Comparison of ENCODE assay signal across 8 cellular contexts in genomic region chr19:45075215-45076028, GRCh38. TPM values are rescaled to one million over a fixed set of nuclear protein-coding genes. Genes with fewer than 3 reads are reported as not detected.
DNase-seq lines count a peak whose midpoint lies in the region; ATAC-seq, FAIRE-seq and TF ChIP-seq lines count a peak whose summit lies in the region.

No MANE protein-coding gene starts in this region.

- peak; percentile 73 for DNase-seq in EH (ENCODE audit: low read depth)
- DNase-seq in Panc1 (ENCODE audit: low read depth, low spot score), result no peak
- DNase-seq in GM12878 (ENCODE audit: low read depth, low spot score), result peak; percentile 80
- DNase-seq in gastrocnemius medialis, result peak; percentile 43 to 60
- DNase-seq in superior temporal gyrus (ENCODE audit: extremely low spot score), result no peak

- CTCF ChIA-PET in Panc1 (lab: Charles Lee), result no interaction called here
- CTCF ChIA-PET in GM12878 (lab: Yijun Ruan, JAX), result interaction anchor here (0.8 to 2.4 kb wide), 12 partner anchors 15 to 1270 kb away, joined by 3 to 14 read pairs (median 4); partner anchors contain the start of genes BLOC1S3 and TRAPPC6A

- intact Hi-C loops in Panc1 (cut with micrococcal nuclease; ENCODE audit: unreplicated experiment), result no loop called here
- intact Hi-C loops in GM12878 (cut with micrococcal nuclease; ENCODE audit: unreplicated experiment), result loop anchor here (5.0 to 10.0 kb wide), 3 partner anchors 62 to 399 kb away; partner anchors contain the start of genes BLOC1S3 and TRAPPC6A
- intact Hi-C loops in gastrocnemius medialis (cut with DNase I; ENCODE audit: low total_unique reads), result no loop called here

- WGBS in GM12878 (ENCODE audit: insufficient coverage, insufficient replicate concordance, low lambda C conversion rate, missing lambda C conversion rate), result 3% methylated on average over 15 of the region's 26 CpGs

- H3K4me2 ChIP-seq in GM12878 (ENCODE audit: control insufficient read depth, insufficient read depth), result peak overlapping the region; percentile 92

- H3K4me3 ChIP-seq in Panc1 (ENCODE audit: low read depth in 2 of 2, low read length in 2 of 2) (peak overlapping the region; percentile 66 to 67), GM12878 (peak overlapping the region; percentile 100), iPS-11a (ENCODE audit: low read depth, low read length) (peak overlapping the region; percentile 79), gastrocnemius medialis (peak overlapping the region; percentile 50 to 63 (median 54))

- SMC1A ChIA-PET in GM12878 (lab: Charles Lee; ENCODE audit: uncharacterized antibody, unreplicated experiment), result interaction anchor here (1.0 to 2.0 kb wide), 6 partner anchors 16 to 103 kb away, joined by 3 to 7 read pairs (median 4); partner anchors contain the start of genes BLOC1S3 and TRAPPC6A

- BruUV-seq in Panc1 (replicated peaks; lab: Mats Ljungman, UMichigan), result no TSS peak
- BruUV-seq in GM12878 (replicated peaks; lab: Mats Ljungman, UMichigan), result no TSS peak

- ATAC-seq in GM19455 (IDR thresholded peaks at IDR 0.05; ENCODE audit: unreplicated experiment) (peak; percentile 41), HG03460 (IDR thresholded peaks at IDR 0.05; ENCODE audit: unreplicated experiment) (peak; percentile 68), Panc1 (peak; percentile 84), GM12878 (peak; percentile 83), gastrocnemius medialis (peak in 1 of 2 donors; percentile 13)

- H3K79me2 ChIP-seq in GM12878 (ENCODE audit: control insufficient read depth, insufficient read depth, low read length), result peaks cover 56% of the 10 kb centered on the region

- TF ChIP-seq EP300 in GM12878 (IDR thresholded peaks at IDR 0.05; ENCODE audit: borderline replicate concordance in 1 of 2, control insufficient read depth in 1 of 2, low read depth in 2 of 2, low read length in 2 of 2), result peak; percentile 79 to 89

- TF ChIP-seq POLR2A in GM12878 (IDR thresholded peaks at IDR 0.05; ENCODE audit: low read depth, low read length) (peak; percentile 65), gastrocnemius medialis (IDR thresholded peaks at IDR 0.05) (no peak)

- H3K36me3 ChIP-seq in Panc1 (ENCODE audit: control insufficient read depth, insufficient read depth, low read length), result peaks cover 4% of the 10 kb centered on the region; the same call in 1 of the 2 replicates
- peaks cover 7 to 17% of the 10 kb centered on the region in 2 experiments; a peak in 3 of 4 replicates for H3K36me3 ChIP-seq in GM12878 (ENCODE audit: control insufficient read depth in 2 of 2, insufficient read depth in 2 of 2, low read length in 1 of 2)
- H3K36me3 ChIP-seq in gastrocnemius medialis, result peaks cover 0 to 8% of the 10 kb centered on the region in 2 donors

- H4K20me1 ChIP-seq in GM12878 (ENCODE audit: control insufficient read depth, insufficient read depth), result no peaks in the 10 kb centered on the region; the same call in 1 of the 2 replicates

- in situ Hi-C loops in Panc1 (cut with HindIII; ENCODE audit: low pct_unique_long_range_greater_than_20kb, low sequenced_read_pairs) (no loop called here), GM12878 (cut with MboI) (no loop called here), gastrocnemius medialis (cut with MboI; ENCODE audit: low sequenced_read_pairs in 4 of 4) (no loop called here)

- TF ChIP-seq CTCF in Panc1 (IDR thresholded peaks at IDR 0.05) (no peak), GM12878 (IDR thresholded peaks at IDR 0.05 in 2 of 3, conservative IDR thresholded peaks at IDR 0.05 in 1 of 3; ENCODE audit: control insufficient read depth in 2 of 3, extremely low read depth in 1 of 3, insufficient read depth in 1 of 3, low read depth in 3 of 3, low read length in 3 of 3) (no peak), gastrocnemius medialis (IDR thresholded peaks at IDR 0.05 in 4 of 5, conservative IDR thresholded peaks at IDR 0.05 in 1 of 5) (no peak)

- POLR2A ChIA-PET in Panc1 (lab: Charles Lee), result interaction anchor here (0.7 kb wide), 1 partner anchor 37 kb away, joined by 5 read pairs; no protein-coding TSS in a partner anchor
- POLR2A ChIA-PET in GM12878 (lab: Charles Lee), result interaction anchor here (0.5 to 2.5 kb wide), 15 partner anchors 9 to 381 kb away, joined by 3 to 12 read pairs (median 4); partner anchors contain the start of genes BLOC1S3, CLASRP, CLPTM1 and PPP1R37

- H3K9me3 ChIP-seq in Panc1 (ENCODE audit: control insufficient read depth, insufficient read depth, low read depth, low read length) (no peaks in the 10 kb centered on the region), GM12878 (replicated peaks; ENCODE audit: control insufficient read depth, insufficient read depth, low read length) (no peaks in the 10 kb centered on the region), gastrocnemius medialis (no peaks in the 10 kb centered on the region)

- no peak for TF ChIP-seq RAD21 in GM12878 (IDR thresholded peaks at IDR 0.05; ENCODE audit: insufficient read depth, low read depth, low read length)

- H3K9ac ChIP-seq in GM12878 (ENCODE audit: control insufficient read depth, insufficient read depth, low read length), result peak overlapping the region; percentile 88

- no peaks in the 10 kb centered on the region for H3K27me3 ChIP-seq in Panc1 (ENCODE audit: control insufficient read depth, insufficient read depth, low read length)
- no peaks in the 10 kb centered on the region for H3K27me3 ChIP-seq in GM12878 (replicated peaks in 1 of 2; ENCODE audit: control insufficient read depth in 2 of 2, insufficient read depth in 2 of 2, low read length in 1 of 2)
- H3K27me3 ChIP-seq in gastrocnemius medialis, result no peaks in the 10 kb centered on the region

- peak overlapping the region; percentile 7; the same call in 1 of the 2 replicates for H2AFZ ChIP-seq in GM12878 (ENCODE audit: control insufficient read depth, low read depth, low read length)

- H3K27ac ChIP-seq in Panc1 (ENCODE audit: low read length), result peak overlapping the region; percentile 79
- peak overlapping the region; percentile 87 for H3K27ac ChIP-seq in GM12878 (ENCODE audit: control insufficient read depth, insufficient read depth)
- peak overlapping the region; percentile 28 to 69 (median 60) for H3K27ac ChIP-seq in gastrocnemius medialis

- RAD21 ChIA-PET in GM12878 (lab: Charles Lee; ENCODE audit: unreplicated experiment), result interaction anchor here (0.6 to 2.0 kb wide), 10 partner anchors 9 to 103 kb away, joined by 3 to 7 read pairs (median 4); partner anchors contain the start of genes BLOC1S3 and TRAPPC6A

- peak; percentile 80 for FAIRE-seq in GM12878 (lab: Jason Lieb, UNC)

- H3K4me1 ChIP-seq in Panc1 (ENCODE audit: control insufficient read depth, insufficient read depth, low read length) (peaks cover 18% of the 10 kb centered on the region), GM12878 (ENCODE audit: control insufficient read depth, insufficient read depth, low read length) (peaks cover 21% of the 10 kb centered on the region), gastrocnemius medialis (peaks cover 15 to 17% of the 10 kb centered on the region in 2 donors)

RNA-seq across cellular contexts. Expression of gene ZNF296, which starts 0.9 kb away (rescaled TPM):
- total RNA-seq in Panc1 (2021; ENCODE audit: unreplicated experiment) (6.7 TPM), GM12878 (2014; rRNA removed) (2.0 and 3.5 TPM in 2 replicates), GM12878 (2014; rRNA removed; fragmentation: Illumina TruSeq; extraction: Trizol) (0.83 and 0.98 TPM in 2 replicates), GM12878 (2021) (21.3 and 23.5 TPM in 2 replicates), gastrocnemius medialis (not detected)
- polyA plus RNA-seq in Panc1 (2012; ENCODE audit: insufficient read length), result 8.6 TPM
- total RNA-seq in GM12878 (2013; cell fraction: nucleolus; rRNA removed), result 5.5 and 7.7 TPM in 2 replicates
- polyA plus RNA-seq in GM12878 (2011; ENCODE audit: low read depth), result 3.8 TPM
- polyA plus RNA-seq in GM12878 (2011; rRNA removed) (0.24 and 0.92 TPM in 2 replicates), GM12878 (2014; fragmentation: Illumina TruSeq; extraction: Trizol) (0.53 TPM in 1 of 2 replicates, not detected in the other), GM12878 (2014; fragmentation: Nextera tagmentation; extraction: Ambion mirVana) (under 1 TPM in 1 of 2 experiments, not detected in 1; 0.44 TPM), GM12878 (2014; rRNA removed) (7.5 and 11.8 TPM in 2 replicates), GM12878 (2016; fragmentation: Nextera tagmentation; extraction: Ambion mirVana) (10 to 100 TPM; 21.9 to 23.6 TPM)
- 2.8 and 2.9 TPM in 2 replicates for polyA plus RNA-seq in GM12878 (2011; cell fraction: cytosol; rRNA removed)
- 8.0 and 12.0 TPM in 2 replicates for polyA plus RNA-seq in GM12878 (2011; cell fraction: nucleus; rRNA removed)
- polyA plus RNA-seq in GM12878 (2012), result 12.1 and 14.3 TPM in 2 replicates
- 0.66 and 4.7 TPM in 2 replicates for polyA minus RNA-seq in GM12878 (2011; rRNA and poly(A)+ RNA removed)
- 7.4 and 9.8 TPM in 2 replicates for polyA minus RNA-seq in GM12878 (2011; cell fraction: cytosol; rRNA and poly(A)+ RNA removed)
- 3.3 and 9.2 TPM in 2 replicates for polyA minus RNA-seq in GM12878 (2011; cell fraction: nucleus; rRNA and poly(A)+ RNA removed)

RNA-seq across cellular contexts. Expression of gene GEMIN7, which starts 3.6 kb away (rescaled TPM):
- total RNA-seq in Panc1 (2021; ENCODE audit: unreplicated experiment), result 29.5 TPM
- polyA plus RNA-seq in Panc1 (2012; ENCODE audit: insufficient read length), result 27.3 TPM
- 29.8 and 32.3 TPM in 2 replicates for total RNA-seq in GM12878 (2013; cell fraction: nucleolus; rRNA removed)
- total RNA-seq in GM12878 (2014; rRNA removed), result 36.9 and 44.8 TPM in 2 replicates
- 25.2 and 26.5 TPM in 2 replicates for total RNA-seq in GM12878 (2014; rRNA removed; fragmentation: Illumina TruSeq; extraction: Trizol)
- total RNA-seq in GM12878 (2021), result 42.4 and 45.0 TPM in 2 replicates
- 50.7 TPM for polyA plus RNA-seq in GM12878 (2011; ENCODE audit: low read depth)
- 27.5 and 43.3 TPM in 2 replicates for polyA plus RNA-seq in GM12878 (2011; rRNA removed)
- polyA plus RNA-seq in GM12878 (2011; cell fraction: cytosol; rRNA removed), result 75.3 and 80.0 TPM in 2 replicates
- 104 and 138 TPM in 2 replicates for polyA plus RNA-seq in GM12878 (2011; cell fraction: nucleus; rRNA removed)
- polyA plus RNA-seq in GM12878 (2012), result 42.3 and 52.6 TPM in 2 replicates
- polyA plus RNA-seq in GM12878 (2014; fragmentation: Illumina TruSeq; extraction: Trizol), result 11.7 and 21.1 TPM in 2 replicates
- polyA plus RNA-seq in GM12878 (2014; fragmentation: Nextera tagmentation; extraction: Ambion mirVana), result 10 to 100 TPM; 51.6 to 55.3 TPM
- 43.9 and 48.5 TPM in 2 replicates for polyA plus RNA-seq in GM12878 (2014; rRNA removed)
- polyA plus RNA-seq in GM12878 (2016; fragmentation: Nextera tagmentation; extraction: Ambion mirVana), result 10 to 100 TPM; 75.5 to 76.7 TPM
- polyA minus RNA-seq in GM12878 (2011; rRNA and poly(A)+ RNA removed), result 12.9 and 37.6 TPM in 2 replicates
- polyA minus RNA-seq in GM12878 (2011; cell fraction: cytosol; rRNA and poly(A)+ RNA removed), result 13.3 and 22.1 TPM in 2 replicates
- 12.8 and 21.5 TPM in 2 replicates for polyA minus RNA-seq in GM12878 (2011; cell fraction: nucleus; rRNA and poly(A)+ RNA removed)
- 10 to 100 TPM; 18.6 to 33.4 (median 27.9) TPM for total RNA-seq in gastrocnemius medialis

RNA-seq across cellular contexts. Expression of gene PPP1R37, which starts 17.6 kb away (rescaled TPM):
- total RNA-seq in Panc1 (2021; ENCODE audit: unreplicated experiment) (20.4 TPM), GM12878 (2014; rRNA removed) (18.3 and 21.3 TPM in 2 replicates), GM12878 (2014; rRNA removed; fragmentation: Illumina TruSeq; extraction: Trizol) (4.0 and 5.1 TPM in 2 replicates), GM12878 (2021) (15.8 and 20.9 TPM in 2 replicates), gastrocnemius medialis (10 to 100 TPM; 30.5 to 51.1 (median 39.7) TPM)
- 25.9 TPM for polyA plus RNA-seq in Panc1 (2012; ENCODE audit: insufficient read length)
- total RNA-seq in GM12878 (2013; cell fraction: nucleolus; rRNA removed), result 40.0 and 40.4 TPM in 2 replicates
- polyA plus RNA-seq in GM12878 (2011; ENCODE audit: low read depth), result 2.2 TPM
- polyA plus RNA-seq in GM12878 (2011; rRNA removed) (5.5 and 9.5 TPM in 2 replicates), GM12878 (2014; fragmentation: Illumina TruSeq; extraction: Trizol) (0.63 and 1.9 TPM in 2 replicates), GM12878 (2014; fragmentation: Nextera tagmentation; extraction: Ambion mirVana) (under 1 TPM in 1 of 2 experiments, not detected in 1; 0.09 TPM), GM12878 (2014; rRNA removed) (17.5 and 20.7 TPM in 2 replicates), GM12878 (2016; fragmentation: Nextera tagmentation; extraction: Ambion mirVana) (1 to 10 TPM; 2.2 to 4.1 TPM)
- 10.6 and 16.8 TPM in 2 replicates for polyA plus RNA-seq in GM12878 (2011; cell fraction: cytosol; rRNA removed)
- polyA plus RNA-seq in GM12878 (2011; cell fraction: nucleus; rRNA removed), result 80.7 and 84.7 TPM in 2 replicates
- polyA plus RNA-seq in GM12878 (2012), result 9.0 and 17.0 TPM in 2 replicates
- polyA minus RNA-seq in GM12878 (2011; rRNA and poly(A)+ RNA removed), result 5.9 and 11.1 TPM in 2 replicates
- 4.5 and 8.8 TPM in 2 replicates for polyA minus RNA-seq in GM12878 (2011; cell fraction: cytosol; rRNA and poly(A)+ RNA removed)
- polyA minus RNA-seq in GM12878 (2011; cell fraction: nucleus; rRNA and poly(A)+ RNA removed), result 12.8 and 20.3 TPM in 2 replicates

RNA-seq across cellular contexts. Expression of gene CLASRP, which starts 36.6 kb away (rescaled TPM):
- total RNA-seq in Panc1 (2021; ENCODE audit: unreplicated experiment), result 72.4 TPM
- polyA plus RNA-seq in Panc1 (2012; ENCODE audit: insufficient read length), result 67.6 TPM
- 116 and 141 TPM in 2 replicates for total RNA-seq in GM12878 (2013; cell fraction: nucleolus; rRNA removed)
- total RNA-seq in GM12878 (2014; rRNA removed), result 28.5 and 28.9 TPM in 2 replicates
- total RNA-seq in GM12878 (2014; rRNA removed; fragmentation: Illumina TruSeq; extraction: Trizol), result 31.9 and 33.6 TPM in 2 replicates
- 66.7 and 75.8 TPM in 2 replicates for total RNA-seq in GM12878 (2021)
- 32.0 TPM for polyA plus RNA-seq in GM12878 (2011; ENCODE audit: low read depth)
- polyA plus RNA-seq in GM12878 (2011; rRNA removed), result 24.6 and 40.4 TPM in 2 replicates
- 19.2 and 19.5 TPM in 2 replicates for polyA plus RNA-seq in GM12878 (2011; cell fraction: cytosol; rRNA removed)
- polyA plus RNA-seq in GM12878 (2011; cell fraction: nucleus; rRNA removed), result 208 and 258 TPM in 2 replicates
- 58.3 and 93.7 TPM in 2 replicates for polyA plus RNA-seq in GM12878 (2012)
- polyA plus RNA-seq in GM12878 (2014; fragmentation: Illumina TruSeq; extraction: Trizol), result 20.2 and 37.2 TPM in 2 replicates
- 1 to 10 TPM in 1 of 2 experiments, under 1 TPM in 1; 0.68 to 2.3 TPM for polyA plus RNA-seq in GM12878 (2014; fragmentation: Nextera tagmentation; extraction: Ambion mirVana)
- 62.5 and 80.2 TPM in 2 replicates for polyA plus RNA-seq in GM12878 (2014; rRNA removed)
- 10 to 100 TPM; 18.5 to 23.6 TPM for polyA plus RNA-seq in GM12878 (2016; fragmentation: Nextera tagmentation; extraction: Ambion mirVana)
- polyA minus RNA-seq in GM12878 (2011; rRNA and poly(A)+ RNA removed), result 23.8 and 26.4 TPM in 2 replicates
- 7.9 and 9.6 TPM in 2 replicates for polyA minus RNA-seq in GM12878 (2011; cell fraction: cytosol; rRNA and poly(A)+ RNA removed)
- 20.9 and 53.9 TPM in 2 replicates for polyA minus RNA-seq in GM12878 (2011; cell fraction: nucleus; rRNA and poly(A)+ RNA removed)
- 100 to 1,000 TPM in 2 of 4 donors, 10 to 100 TPM in 2; 28.8 to 121 (median 91.5) TPM for total RNA-seq in gastrocnemius medialis

Comparison
In these comparisons a context has a peak if more than half of its experiments do, and no peak if none do; other contexts are left out.
1. DNase-seq: peak in EH (single experiment), GM12878 (single experiment) and gastrocnemius medialis (2 of 2); none in Panc1 (single experiment) and superior temporal gyrus (single experiment).
2. Peak in every context shown above with its lines, with median percentiles within 50 percentile points of each other: H3K27ac ChIP-seq and H3K4me3 ChIP-seq.